14 cellular contexts compared by ENCODE assay signal in the genomic region with DNA sequence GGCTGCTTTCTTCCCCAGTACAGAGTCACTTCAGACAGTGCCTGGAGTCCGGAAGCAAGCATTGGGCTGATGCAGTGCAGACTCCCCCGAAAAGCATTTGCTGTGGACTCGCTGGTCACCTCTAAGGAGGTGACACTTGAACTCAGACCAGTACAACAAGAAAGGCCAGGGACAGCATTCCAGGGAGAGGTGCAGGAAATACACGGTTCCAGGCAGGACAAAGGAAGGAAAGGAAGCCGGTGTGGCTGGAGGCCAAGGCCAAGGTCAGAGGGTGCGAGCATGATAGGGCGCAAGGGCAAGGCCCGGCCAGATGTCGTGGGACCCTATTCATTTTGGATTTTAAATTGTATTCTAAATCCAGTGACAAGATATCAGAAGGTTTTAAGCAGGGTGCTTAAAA.
"Had no signal": no experiment of that assay in that cellular context is flagged by ENCODE, and none has a peak within 500 bp of the region (broad histone marks: within the 10 kb centered on the region; RNA-seq: fewer than 3 reads in every experiment).

No MANE protein-coding gene starts in this region.

- H3K4me3 ChIP-seq: left lung, ovary, skin epidermis, stomach, transverse colon had no signal

- H3K27ac ChIP-seq: coronary artery, left lung, ovary, skin epidermis, stomach, thoracic aorta, transverse colon had no signal

- H3K4me3 Mint-ChIP-seq: endodermal cell, immature natural killer cell had no signal

- H3K36me3 Mint-ChIP-seq: immature natural killer cell; naive thymus-derived CD8-positive, alpha-beta T cell had no signal

- H3K9me3 Mint-ChIP-seq: immature natural killer cell; naive thymus-derived CD8-positive, alpha-beta T cell had no signal

- DNase-seq: effector CD4-positive, alpha-beta T cell; immature natural killer cell; left lung; naive thymus-derived CD8-positive, alpha-beta T cell; stimulated activated CD4-positive, alpha-beta T cell treated with anti-CD3 and anti-CD28 coated beads, Interleukin-2, amount 100 ng/mL, for 24 hours; stimulated activated CD4-positive, alpha-beta T cell treated with anti-CD3 and anti-CD28 coated beads, Interleukin-4, amount 100 ng/mL, for 4 hours; stomach; transverse colon had no signal

- H3K27ac Mint-ChIP-seq: immature natural killer cell, progenitor cell of endocrine pancreas had no signal

- H3K27me3 Mint-ChIP-seq: progenitor cell of endocrine pancreas had no signal

- H3K36me3 ChIP-seq: left lung, ovary, stomach, thoracic aorta, transverse colon had no signal

- H3K9me3 ChIP-seq: left lung, ovary, stomach, thoracic aorta, transverse colon had no signal

- H3K27me3 ChIP-seq: left lung, ovary, stomach, transverse colon had no signal
